ENCODE assay signal across 8 cellular contexts in genomic region chr1:2049517-2050481, GRCh38. TPM values are rescaled to one million over a fixed set of nuclear protein-coding genes. Genes with fewer than 3 reads are reported as not detected.
DNase-seq lines count a peak whose midpoint lies in the region; ATAC-seq and TF ChIP-seq lines count a peak whose summit lies in the region.

Gene PRKCZ, plus strand, starts transcription at chr1:2050411. Its CDS starts 220 bp downstream, at chr1:2050631.

- TF ChIP-seq CTCF in AG09309 (IDR thresholded peaks at IDR 0.05; ENCODE audit: control insufficient read depth, insufficient read depth, low read depth, low read length, missing control alignments) (peak; percentile 12), GM20000 (IDR thresholded peaks at IDR 0.05; ENCODE audit: extremely low read depth, missing control alignments) (no peak)

- no peak for DNase-seq in AG09309 (ENCODE audit: low read depth)
- peak; percentile 89 for DNase-seq in GM20000 (ENCODE audit: low spot score)
- peak; percentile 20 for DNase-seq in NCI-H1694 (lab: John Stamatoyannopoulos, UW)
- DNase-seq in activated CD4-positive, CD25-positive, alpha-beta regulatory T cell (lab: John Stamatoyannopoulos, UW) = peak; percentile 87 to 94 (median 89)
- DNase-seq in central memory CD4-positive, alpha-beta T cell = peak; percentile 93
- DNase-seq in left colon = peak; percentile 93 to 96
- peak; percentile 94 for DNase-seq in stimulated activated CD4-positive, alpha-beta T cell treated with anti-CD3 and anti-CD28 coated beads, Interleukin-4, amount 100 ng/mL, for 4 hours
- no peak for DNase-seq in SJCRH30

- peaks cover 25% of the 10 kb centered on the region for H3K27me3 ChIP-seq in SJCRH30

- intact Hi-C loops in left colon (cut with DNase I, micrococcal nuclease) = no loop called here

- no peak within 1 kb of the TSS for H3K4me3 ChIP-seq in AG09309 (ENCODE audit: control insufficient read depth, low read depth, low read length)
- no peak within 1 kb of the TSS for H3K4me3 ChIP-seq in SJCRH30

- ATAC-seq in left colon = peak; percentile 72

- no peak within 1 kb of the TSS for H3K27ac ChIP-seq in SJCRH30

- H3K9me3 ChIP-seq in SJCRH30 (replicated peaks) = no peaks in the 10 kb centered on the region

- 0 out of 2 replicates have a peak, but pooled peaks cover 2% of the 10 kb centered on the region for H3K4me1 ChIP-seq in SJCRH30

- no peaks in the 10 kb centered on the region for H3K36me3 ChIP-seq in SJCRH30

RNA-seq across cellular contexts. Expression of gene PRKCZ, which starts in this region (rescaled TPM):
- 10 to 100 TPM; 60.7 to 67.8 TPM for total RNA-seq in left colon
- 0.56 and 0.83 TPM in 2 replicates for total RNA-seq in SJCRH30 (2014; rRNA removed; shearing (Covaris generic))

Comparison
In these comparisons a context has a peak if more than half of its experiments do, and no peak if none do; other contexts are left out.
1. RNA of gene PRKCZ (total RNA-seq): 60.7 to 67.8 TPM in left colon; 0.56 to 0.83 TPM in SJCRH30; every median in the first group is over 10 times any median in the second.
2. DNase-seq: peak in GM20000 (single experiment), NCI-H1694 (single experiment), activated CD4-positive, CD25-positive, alpha-beta regulatory T cell (4 of 4), central memory CD4-positive, alpha-beta T cell (single experiment), left colon (2 of 2) and stimulated activated CD4-positive, alpha-beta T cell treated with anti-CD3 and anti-CD28 coated beads, Interleukin-4, amount 100 ng/mL, for 4 hours (2 of 2); none in AG09309 (single experiment) and SJCRH30 (0 of 2).